ENCODE assay signal across 19 cellular contexts in the genomic region with DNA sequence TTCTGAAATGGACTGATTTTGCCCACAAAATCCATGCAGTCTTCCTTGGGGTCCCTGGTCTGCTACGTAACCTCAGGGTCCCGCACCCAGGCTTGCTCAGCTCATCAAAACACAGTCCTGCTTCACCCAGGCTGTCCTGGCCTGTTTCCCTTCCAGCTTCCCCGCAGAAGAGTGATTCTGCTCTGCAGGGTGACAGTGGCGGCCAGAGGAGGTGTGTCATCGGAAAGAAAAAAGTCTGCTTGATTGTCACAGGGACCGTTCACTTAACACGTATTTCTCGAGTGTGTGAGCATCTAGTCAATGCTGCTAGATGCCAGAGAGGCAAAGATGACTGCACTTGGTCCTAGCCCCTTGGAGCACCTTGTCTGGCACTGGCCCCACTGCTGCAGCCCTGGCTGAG.
"Had no signal": no experiment of that assay in that cellular context is flagged by ENCODE, and none has a peak within 500 bp of the region (broad histone marks: within the 10 kb centered on the region; RNA-seq: fewer than 3 reads in every experiment).

No MANE protein-coding gene starts in this region.

- ATAC-seq: left colon; naive thymus-derived CD4-positive, alpha-beta T cell; psoas muscle; stimulated activated effector memory CD8-positive, alpha-beta T cell treated with anti-CD3 and anti-CD28 coated beads, Interleukin-12 subunit alpha, Interleukin-12 subunit beta, amount 100 ng/mL, for 72 hours; stimulated activated naive CD8-positive, alpha-beta T cell treated with anti-CD3 and anti-CD28 coated beads, Interleukin-15, Interleukin-2, amounts not matched to agents 100 U/mL and 50 U/mL, for 24 hours had no signal

- H2AFZ ChIP-seq: hepatocyte had no signal

- H3K27me3 ChIP-seq: hepatocyte, right lobe of liver, suprapubic skin, thyroid gland, upper lobe of left lung, vagina had no signal

- H3K27ac ChIP-seq: esophagus squamous epithelium, hepatocyte, psoas muscle, right lobe of liver, suprapubic skin, thyroid gland, upper lobe of left lung, vagina had no signal

- H3K36me3 ChIP-seq: esophagus squamous epithelium, right lobe of liver, suprapubic skin, thyroid gland, upper lobe of left lung, vagina had no signal

- H3K4me3 ChIP-seq: esophagus squamous epithelium, hepatocyte, psoas muscle, right lobe of liver, suprapubic skin, thyroid gland, upper lobe of left lung, vagina had no signal

- H3K4me1 ChIP-seq: psoas muscle, right lobe of liver, suprapubic skin, thyroid gland, upper lobe of left lung, vagina had no signal

- H3K4me2 ChIP-seq: hepatocyte had no signal

- DNase-seq: effector memory CD4-positive, alpha-beta T cell; esophagus squamous epithelium; foreskin fibroblast; left colon; mesendoderm; naive thymus-derived CD4-positive, alpha-beta T cell; occipital lobe; psoas muscle; retina; right lobe of liver; stimulated activated CD4-positive, alpha-beta T cell treated with anti-CD3 and anti-CD28 coated beads, Interleukin-4, amount 100 ng/mL, for 1 hour; stimulated activated CD8-positive, alpha-beta memory T cell treated with anti-CD3 and anti-CD28 coated beads, Interleukin-4, amount 100 ng/mL, for 48 hours; stimulated activated naive CD8-positive, alpha-beta T cell treated with anti-CD3 and anti-CD28 coated beads, Interleukin-15, Interleukin-2, amounts not matched to agents 100 U/mL and 50 U/mL, for 24 hours; thyroid gland had no signal

- H3K9me3 ChIP-seq: esophagus squamous epithelium, psoas muscle, right lobe of liver, suprapubic skin, thyroid gland, upper lobe of left lung, vagina had no signal
